ENCODE assay signal across 18 cellular contexts in genomic region chr13:45833242-45833641, GRCh38. TPM values are rescaled to one million over a fixed set of nuclear protein-coding genes. Genes with fewer than 3 reads are reported as not detected.
"Had no signal": no experiment of that assay in that cellular context is flagged by ENCODE, and none has a peak within 500 bp of the region (broad histone marks: within the 10 kb centered on the region; RNA-seq: fewer than 3 reads in every experiment).

No MANE protein-coding gene starts in this region.

- H3K4me3 Mint-ChIP-seq: activated CD4-positive, alpha-beta memory T cell treated with anti-CD3 and anti-CD28 coated beads for 36 hours; activated CD4-positive, alpha-beta T cell treated with anti-CD3 and anti-CD28 coated beads for 36 hours; activated CD8-positive, alpha-beta memory T cell treated with anti-CD3 and anti-CD28 coated beads, Interleukin-2, amount 10 ng/mL, durations not matched to agents 7 days and 5 days; activated naive CD4-positive, alpha-beta T cell treated with anti-CD3 and anti-CD28 coated beads, Interleukin-2, amount 10 ng/mL, durations not matched to agents 7 days and 5 days; mesothelial cell of epicardium; stimulated activated naive B cell treated with anti-CD40 and anti-IgM and Interleukin-4, amounts not matched to agents 10 μg/mL and 1 μg/mL and 100 μg/mL, for 72 hours; T-helper 17 cell had no signal

- H3K27me3 ChIP-seq: colonic mucosa, hepatocyte, tibial artery, uterus had no signal

- DNase-seq: activated CD4-positive, alpha-beta memory T cell treated with anti-CD3 and anti-CD28 coated beads for 36 hours; activated CD4-positive, alpha-beta T cell treated with anti-CD3 and anti-CD28 coated beads for 36 hours; activated CD8-positive, alpha-beta memory T cell treated with anti-CD3 and anti-CD28 coated beads, Interleukin-2, amount 10 ng/mL, durations not matched to agents 7 days and 5 days; activated naive CD4-positive, alpha-beta T cell treated with anti-CD3 and anti-CD28 coated beads, Interleukin-2, amount 10 ng/mL, durations not matched to agents 7 days and 5 days; activated T-cell treated with anti-CD3 and anti-CD28 coated beads, Interleukin-2, amount 50 U/mL, for 1 hour; central memory CD4-positive, alpha-beta T cell; colonic mucosa; stimulated activated CD4-positive, alpha-beta T cell treated with anti-CD3 and anti-CD28 coated beads, Interleukin-2, amount 100 ng/mL, for 48 hours; stimulated activated naive B cell treated with anti-CD40 and anti-IgM and Interleukin-4, amounts not matched to agents 10 μg/mL and 1 μg/mL and 100 μg/mL, for 72 hours; T-helper 17 cell; tibial artery had no signal

- H3K27ac Mint-ChIP-seq: activated CD4-positive, alpha-beta memory T cell treated with anti-CD3 and anti-CD28 coated beads for 36 hours; activated CD4-positive, alpha-beta T cell treated with anti-CD3 and anti-CD28 coated beads for 36 hours; activated CD8-positive, alpha-beta memory T cell treated with anti-CD3 and anti-CD28 coated beads, Interleukin-2, amount 10 ng/mL, durations not matched to agents 7 days and 5 days; activated naive CD4-positive, alpha-beta T cell treated with anti-CD3 and anti-CD28 coated beads, Interleukin-2, amount 10 ng/mL, durations not matched to agents 7 days and 5 days; mesothelial cell of epicardium; stimulated activated naive B cell treated with anti-CD40 and anti-IgM and Interleukin-4, amounts not matched to agents 10 μg/mL and 1 μg/mL and 100 μg/mL, for 72 hours; T-helper 17 cell had no signal

- H3K9ac ChIP-seq: parathyroid adenoma had no signal

- H3K9me3 ChIP-seq: colonic mucosa, tibial artery, uterus had no signal

- H3K27ac ChIP-seq: colonic mucosa, hepatocyte, parathyroid adenoma, tibial artery, uterus had no signal

- H3K36me3 ChIP-seq: colonic mucosa, tibial artery, uterus had no signal

- H3K4me2 ChIP-seq: hepatocyte had no signal

- H3K4me3 ChIP-seq: colonic mucosa, hepatocyte, tibial artery, uterus had no signal

- ATAC-seq: activated CD4-positive, alpha-beta T cell treated with anti-CD3 and anti-CD28 coated beads for 36 hours; activated CD8-positive, alpha-beta memory T cell treated with anti-CD3 and anti-CD28 coated beads, Interleukin-2, amount 10 ng/mL, durations not matched to agents 7 days and 5 days; stimulated activated naive B cell treated with anti-CD40 and anti-IgM and Interleukin-4, amounts not matched to agents 10 μg/mL and 1 μg/mL and 100 μg/mL, for 72 hours; T-helper 17 cell had no signal

- H2AFZ ChIP-seq: hepatocyte, parathyroid adenoma had no signal

- H3K79me2 ChIP-seq: hepatocyte, parathyroid adenoma had no signal

- H3K4me1 ChIP-seq: colonic mucosa, parathyroid adenoma, uterus had no signal

- H3K27me3 Mint-ChIP-seq: activated CD4-positive, alpha-beta memory T cell treated with anti-CD3 and anti-CD28 coated beads for 36 hours; activated CD4-positive, alpha-beta T cell treated with anti-CD3 and anti-CD28 coated beads for 36 hours; activated CD8-positive, alpha-beta memory T cell treated with anti-CD3 and anti-CD28 coated beads, Interleukin-2, amount 10 ng/mL, durations not matched to agents 7 days and 5 days had no signal

- H3K36me3 Mint-ChIP-seq: activated CD4-positive, alpha-beta memory T cell treated with anti-CD3 and anti-CD28 coated beads for 36 hours; activated CD8-positive, alpha-beta memory T cell treated with anti-CD3 and anti-CD28 coated beads, Interleukin-2, amount 10 ng/mL, durations not matched to agents 7 days and 5 days; activated naive CD4-positive, alpha-beta T cell treated with anti-CD3 and anti-CD28 coated beads, Interleukin-2, amount 10 ng/mL, durations not matched to agents 7 days and 5 days; mesothelial cell of epicardium; stimulated activated naive B cell treated with anti-CD40 and anti-IgM and Interleukin-4, amounts not matched to agents 10 μg/mL and 1 μg/mL and 100 μg/mL, for 72 hours had no signal

- H3K4me1 Mint-ChIP-seq: activated CD4-positive, alpha-beta T cell treated with anti-CD3 and anti-CD28 coated beads for 36 hours; activated CD8-positive, alpha-beta memory T cell treated with anti-CD3 and anti-CD28 coated beads, Interleukin-2, amount 10 ng/mL, durations not matched to agents 7 days and 5 days; activated naive CD4-positive, alpha-beta T cell treated with anti-CD3 and anti-CD28 coated beads, Interleukin-2, amount 10 ng/mL, durations not matched to agents 7 days and 5 days; stimulated activated naive B cell treated with anti-CD40 and anti-IgM and Interleukin-4, amounts not matched to agents 10 μg/mL and 1 μg/mL and 100 μg/mL, for 72 hours; T-helper 17 cell had no signal

- H3K9me3 Mint-ChIP-seq: activated CD4-positive, alpha-beta memory T cell treated with anti-CD3 and anti-CD28 coated beads for 36 hours; activated naive CD4-positive, alpha-beta T cell treated with anti-CD3 and anti-CD28 coated beads, Interleukin-2, amount 10 ng/mL, durations not matched to agents 7 days and 5 days; mesothelial cell of epicardium; stimulated activated naive B cell treated with anti-CD40 and anti-IgM and Interleukin-4, amounts not matched to agents 10 μg/mL and 1 μg/mL and 100 μg/mL, for 72 hours had no signal

RNA-seq across cellular contexts. Expression of gene SIAH3, which starts 18.3 kb away (rescaled TPM):
- total RNA-seq: activated CD8-positive, alpha-beta memory T cell treated with anti-CD3 and anti-CD28 coated beads, Interleukin-2, amount 10 ng/mL, durations not matched to agents 7 days and 5 days; colonic mucosa; glomerular endothelial cell; subcutaneous adipose tissue had no signal
- polyA plus RNA-seq: hepatocyte, liver had no signal
